Comparison of ENCODE assay signal across 1 cellular context in genomic region chr17:81934850-81935708, GRCh38.
TF ChIP-seq lines count a peak whose summit lies in the region.

No MANE protein-coding gene starts in this region.

TF ChIP-seq in GM23338, 12 proteins besides CTCF, POLR2A, EP300 and RAD21 (continued from another document):
- TF ChIP-seq ZNF462 (CRISPR knock-in tag; IDR thresholded peaks at IDR 0.05) = no peak
- no peak for TF ChIP-seq CREB1 (CRISPR knock-in tag; IDR thresholded peaks at IDR 0.05; ENCODE audit: low read depth)
- TF ChIP-seq ZNF114 (CRISPR knock-in tag; IDR thresholded peaks at IDR 0.05) = no peak
- no peak; the same call in 1 of the 2 replicates for TF ChIP-seq POLR2AphosphoS5 (IDR thresholded peaks at IDR 0.05; ENCODE audit: low read depth)
- no peak for TF ChIP-seq EZH2 (IDR thresholded peaks at IDR 0.05; ENCODE audit: low read depth, unreplicated experiment)
- TF ChIP-seq REST (IDR thresholded peaks at IDR 0.05; ENCODE audit: unreplicated experiment) = no peak
